In genomic region chr4:60396680-60397079, GRCh38 we compare ENCODE assay signal across 17 cellular contexts.
DNase-seq lines count a peak whose midpoint lies in the region; ATAC-seq and TF ChIP-seq lines count a peak whose summit lies in the region.
"Had no signal": no experiment of that assay in that cellular context is flagged by ENCODE, and none has a peak within 500 bp of the region (broad histone marks: within the 10 kb centered on the region; RNA-seq: fewer than 3 reads in every experiment).

No MANE protein-coding gene starts in this region.

- CTCF ChIA-PET in MCF 10A (lab: Yijun Ruan, JAX) (interaction anchor here (0.6 kb wide), 1 partner anchor 395 kb away, joined by 3 read pairs; no protein-coding TSS in a partner anchor), RWPE1 (lab: Yijun Ruan, JAX) (interaction anchor here (0.6 to 0.7 kb wide), 3 partner anchors 17 to 802 kb away, joined by 3 to 5 read pairs (median 3); no protein-coding TSS in a partner anchor), mammary epithelial cell (lab: Charles Lee; ENCODE audit: low non-redundant PET) (no interaction called here)

- H3K27me3 ChIP-seq in breast epithelium = no peaks in the 10 kb centered on the region
- no peaks in the 10 kb centered on the region for H3K27me3 ChIP-seq in mammary epithelial cell (ENCODE audit: insufficient read depth, low read length)
- no peaks in the 10 kb centered on the region for H3K27me3 ChIP-seq in neuronal stem cell (ENCODE audit: control insufficient read depth in 3 of 3, insufficient read depth in 3 of 3, low read depth in 1 of 3, low read length in 3 of 3)

- H3K4me1 ChIP-seq in breast epithelium (no peaks in the 10 kb centered on the region), mammary epithelial cell (ENCODE audit: insufficient read depth, low read length) (no peaks in the 10 kb centered on the region), neuronal stem cell (ENCODE audit: control insufficient read depth in 2 of 2, insufficient read depth in 1 of 2, low read depth in 1 of 2, low read length in 2 of 2) (no peaks in the 10 kb centered on the region)

- H3K9me3 Mint-ChIP-seq in MCF 10A (ENCODE audit: unreplicated experiment) = peaks cover 6% of the 10 kb centered on the region
- peaks cover 16% of the 10 kb centered on the region for H3K9me3 Mint-ChIP-seq in activated naive CD8-positive, alpha-beta T cell treated with anti-CD3 and anti-CD28 coated beads for 36 hours

- H3K4ac ChIP-seq in neuronal stem cell (ENCODE audit: low read length) = no peak overlapping the region

- peak; percentile 46 for DNase-seq in MCF 10A (ENCODE audit: unreplicated experiment)
- DNase-seq in breast epithelium (ENCODE audit: low spot score in 2 of 2) = no peak
- DNase-seq in RWPE1 (ENCODE audit: low spot score) = peak; percentile 5
- peak; percentile 12 for DNase-seq in mammary epithelial cell
- DNase-seq in neuronal stem cell (ENCODE audit: low spot score) = no peak
- no peak for DNase-seq in activated naive CD8-positive, alpha-beta T cell treated with anti-CD3 and anti-CD28 coated beads for 36 hours
- no peak for DNase-seq in amniotic stem cell (lab: John Stamatoyannopoulos, UW)
- DNase-seq: ACHN, AML-193, HCEC 1CT, KBM-7, NCI-H1694, NCI-H774, Right ventricle myocardium superior had no signal

- no peak overlapping the region for H3K4me3 Mint-ChIP-seq in MCF 10A (ENCODE audit: unreplicated experiment)
- no peak overlapping the region for H3K4me3 Mint-ChIP-seq in activated naive CD8-positive, alpha-beta T cell treated with anti-CD3 and anti-CD28 coated beads for 36 hours
- H3K4me3 Mint-ChIP-seq: T-helper 1 cell treated with Interleukin-12 subunit alpha and Interleukin-12 subunit beta and Interleukin-4 antibody, amounts not matched to agents 30 μg/mL and 1 μg/mL, for 36 hours had no signal

- no peaks in the 10 kb centered on the region for H3K79me1 ChIP-seq in neuronal stem cell (ENCODE audit: low read depth, low read length)

- H3K4me2 ChIP-seq in mammary epithelial cell (ENCODE audit: insufficient read depth, low read depth, low read length) (no peak overlapping the region), neuronal stem cell (ENCODE audit: insufficient read depth, low read length, poor library complexity, severe bottlenecking) (no peak overlapping the region)

- 0% methylated on average over 2 of the region's 2 CpGs for WGBS in mammary epithelial cell (ENCODE audit: low coverage, missing lambda C conversion rate)
- no CpG with 5 or more reads among the region's 2 CpGs for WGBS in neuronal stem cell (ENCODE audit: extremely low coverage in 2 of 2, insufficient read length in 2 of 2, insufficient replicate concordance in 1 of 2), 2 donors

- no peak overlapping the region for H2BK12ac ChIP-seq in neuronal stem cell (ENCODE audit: low read length)

- H4K91ac ChIP-seq in neuronal stem cell (ENCODE audit: low read depth, low read length, poor library complexity) = no peak overlapping the region

- no peak overlapping the region for H3K14ac ChIP-seq in neuronal stem cell (ENCODE audit: low read length)

- TF ChIP-seq CTCF in MCF 10A (IDR thresholded peaks at IDR 0.05; ENCODE audit: unreplicated experiment) = no peak
- TF ChIP-seq CTCF in breast epithelium (IDR thresholded peaks at IDR 0.05) = no peak
- TF ChIP-seq CTCF in RWPE1 (conservative IDR thresholded peaks at IDR 0.05; ENCODE audit: low read depth) = no peak
- no peak for TF ChIP-seq CTCF in mammary epithelial cell (conservative IDR thresholded peaks at IDR 0.05 in 1 of 2, IDR thresholded peaks at IDR 0.05 in 1 of 2; ENCODE audit: extremely low read depth in 1 of 2, insufficient read depth in 1 of 2, low read depth in 1 of 2, low read length in 2 of 2)

- no peak overlapping the region for H3K27ac Mint-ChIP-seq in MCF 10A (ENCODE audit: low read depth, unreplicated experiment)
- no peak overlapping the region for H3K27ac Mint-ChIP-seq in activated naive CD8-positive, alpha-beta T cell treated with anti-CD3 and anti-CD28 coated beads for 36 hours
- H3K27ac Mint-ChIP-seq: T-helper 1 cell treated with Interleukin-12 subunit alpha and Interleukin-12 subunit beta and Interleukin-4 antibody, amounts not matched to agents 30 μg/mL and 1 μg/mL, for 36 hours had no signal

- POLR2A ChIA-PET in MCF 10A (lab: Yijun Ruan, JAX) (no interaction called here), RWPE1 (lab: Yijun Ruan, JAX; ENCODE audit: low non-redundant PET) (no interaction called here)

- H3K36me3 ChIP-seq in breast epithelium (no peaks in the 10 kb centered on the region), mammary epithelial cell (ENCODE audit: insufficient read depth, low read length) (no peaks in the 10 kb centered on the region), neuronal stem cell (replicated peaks in 1 of 2; ENCODE audit: control insufficient read depth in 2 of 2, insufficient read depth in 2 of 2, low read length in 2 of 2) (no peaks in the 10 kb centered on the region)

- H2AFZ ChIP-seq in mammary epithelial cell (ENCODE audit: low read depth, low read length) (no peak overlapping the region), neuronal stem cell (ENCODE audit: low read length) (peak overlapping the region; percentile 67)

- no peak for TF ChIP-seq POLR2A in breast epithelium (IDR thresholded peaks at IDR 0.05)

- intact Hi-C loops in MCF 10A (cut with micrococcal nuclease) = no loop called here
- intact Hi-C loops in breast epithelium (cut with DNase I; ENCODE audit: low total_unique reads) = no loop called here
- intact Hi-C loops in mammary epithelial cell (cut with micrococcal nuclease) = no loop called here

- no peak overlapping the region for H2AK5ac ChIP-seq in neuronal stem cell (ENCODE audit: low read depth, low read length)

- H4K20me1 ChIP-seq in mammary epithelial cell (ENCODE audit: insufficient read depth, low read length) = no peaks in the 10 kb centered on the region

- H3K79me2 ChIP-seq in mammary epithelial cell (ENCODE audit: insufficient read depth, low read length) = no peaks in the 10 kb centered on the region

- H3K18ac ChIP-seq in neuronal stem cell (ENCODE audit: low read length) = no peak overlapping the region

- in situ Hi-C loops in mammary epithelial cell (cut with MboI; ENCODE audit: low sequenced_read_pairs in 2 of 2) = no loop called here

- H3K4me3 ChIP-seq in breast epithelium = no peak overlapping the region
- H3K4me3 ChIP-seq in mammary epithelial cell (replicated peaks in 1 of 3; ENCODE audit: insufficient read depth in 1 of 3, low read depth in 2 of 3, low read length in 3 of 3) = no peak overlapping the region
- H3K4me3 ChIP-seq in neuronal stem cell (ENCODE audit: low read length in 2 of 2) = no peak overlapping the region

- dilution Hi-C loops in mammary epithelial cell (cut with HindIII; ENCODE audit: low sequenced_read_pairs) = no loop called here

- no peaks in the 10 kb centered on the region for H3K36me3 Mint-ChIP-seq in MCF 10A (ENCODE audit: insufficient read depth, unreplicated experiment)
- H3K36me3 Mint-ChIP-seq in activated naive CD8-positive, alpha-beta T cell treated with anti-CD3 and anti-CD28 coated beads for 36 hours = no peaks in the 10 kb centered on the region

- no peak for ATAC-seq in HG02571 (IDR thresholded peaks at IDR 0.05; ENCODE audit: unreplicated experiment)
- ATAC-seq: Panc1 had no signal

- no peak overlapping the region for H2BK15ac ChIP-seq in neuronal stem cell (ENCODE audit: low read length)

- no peaks in the 10 kb centered on the region for H3K27me3 Mint-ChIP-seq in MCF 10A (ENCODE audit: insufficient read depth, unreplicated experiment)
- no peaks in the 10 kb centered on the region for H3K27me3 Mint-ChIP-seq in activated naive CD8-positive, alpha-beta T cell treated with anti-CD3 and anti-CD28 coated beads for 36 hours

- no peak overlapping the region for H3K9ac ChIP-seq in mammary epithelial cell (ENCODE audit: insufficient read depth, low read length)
- H3K9ac ChIP-seq in neuronal stem cell (ENCODE audit: low read depth, low read length, poor library complexity) = no peak overlapping the region

- no peak overlapping the region for H3K23ac ChIP-seq in neuronal stem cell (ENCODE audit: low read depth, low read length, poor library complexity)

- H3K4me1 Mint-ChIP-seq in MCF 10A (ENCODE audit: insufficient read depth, unreplicated experiment) = peaks cover 8% of the 10 kb centered on the region
- no peaks in the 10 kb centered on the region for H3K4me1 Mint-ChIP-seq in activated naive CD8-positive, alpha-beta T cell treated with anti-CD3 and anti-CD28 coated beads for 36 hours

- H4K8ac ChIP-seq in neuronal stem cell (ENCODE audit: low read depth, low read length) = no peak overlapping the region

- no peak overlapping the region for H2BK120ac ChIP-seq in neuronal stem cell (ENCODE audit: low read depth, low read length)

- no peak overlapping the region for H3K27ac ChIP-seq in breast epithelium
- no peak overlapping the region for H3K27ac ChIP-seq in RWPE1
- no peak overlapping the region for H3K27ac ChIP-seq in mammary epithelial cell (ENCODE audit: insufficient read depth, low read depth, low read length)
- H3K27ac ChIP-seq in neuronal stem cell (replicated peaks; ENCODE audit: low read length) = no peak overlapping the region

- H2BK5ac ChIP-seq in neuronal stem cell (ENCODE audit: low read length) = no peak overlapping the region

- BruUV-seq in MCF 10A (replicated peaks; lab: Mats Ljungman, UMichigan) (no TSS peak), mammary epithelial cell (replicated peaks; lab: Mats Ljungman, UMichigan) (no TSS peak)

- peaks cover 0 to 2% of the 10 kb centered on the region in 2 donors for H3K9me3 ChIP-seq in breast epithelium
- H3K9me3 ChIP-seq in mammary epithelial cell (replicated peaks; ENCODE audit: insufficient read depth, low read length) = no peaks in the 10 kb centered on the region
- no peaks in the 10 kb centered on the region for H3K9me3 ChIP-seq in neuronal stem cell (replicated peaks in 1 of 2; ENCODE audit: control insufficient read depth in 2 of 2, insufficient read depth in 1 of 2, low read depth in 1 of 2, low read length in 2 of 2)

Comparison
In these comparisons a context has a peak if more than half of its experiments do, and no peak if none do; other contexts are left out.
1. DNase-seq: peak in MCF 10A (single experiment), RWPE1 (single experiment) and mammary epithelial cell (single experiment); none in breast epithelium (0 of 2), neuronal stem cell (single experiment), activated naive CD8-positive, alpha-beta T cell treated with anti-CD3 and anti-CD28 coated beads for 36 hours (single experiment) and amniotic stem cell (single experiment).